In the genomic region with DNA sequence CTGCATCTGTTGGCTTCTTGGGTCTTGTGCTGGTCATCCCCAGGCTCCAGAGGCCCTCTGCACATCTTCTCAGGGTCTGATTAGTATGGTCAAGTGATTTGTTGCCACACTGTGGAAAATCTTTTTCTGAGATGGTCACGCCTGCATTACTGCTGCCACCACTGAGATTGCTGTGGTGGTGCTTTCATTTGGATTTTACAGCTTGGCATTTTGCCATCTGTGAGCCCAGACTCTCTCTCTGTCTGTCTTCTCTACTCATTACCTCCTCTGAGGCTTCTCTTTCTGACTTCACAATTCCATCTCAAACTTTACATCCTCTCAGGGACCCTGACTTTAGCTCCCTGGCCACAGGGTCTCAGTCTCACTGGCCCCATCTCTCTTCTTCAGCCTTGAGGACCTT, we compare ENCODE assay signal across 26 cellular contexts.
"Had no signal": no experiment of that assay in that cellular context is flagged by ENCODE, and none has a peak within 500 bp of the region (broad histone marks: within the 10 kb centered on the region; RNA-seq: fewer than 3 reads in every experiment).

No MANE protein-coding gene starts in this region.

- H3K27ac ChIP-seq: breast epithelium, coronary artery, Peyer's patch, RWPE1, SJCRH30, WERI-Rb-1 had no signal

- H3K4me1 ChIP-seq: breast epithelium, SJCRH30 had no signal

- H3K36me3 ChIP-seq: breast epithelium, Peyer's patch, SJCRH30, WERI-Rb-1 had no signal

- DNase-seq: activated CD4-positive, alpha-beta memory T cell treated with anti-CD3 and anti-CD28 coated beads, Interleukin-2, amount 10 ng/mL, durations not matched to agents 7 days and 5 days; activated CD4-positive, alpha-beta T cell treated with anti-CD3 and anti-CD28 coated beads for 36 hours; activated CD4-positive, alpha-beta T cell treated with anti-CD3 and anti-CD28 coated beads, Interleukin-2, amount 50 U/mL, for 1 hour; activated CD8-positive, alpha-beta memory T cell treated with anti-CD3 and anti-CD28 coated beads, Interleukin-2, amount 50 U/mL, for 4 hours; activated gamma-delta T cell treated with Interleukin-2 at 50 U/mL for 16 hours; activated naive CD4-positive, alpha-beta T cell treated with anti-CD3 and anti-CD28 coated beads, Interleukin-2, amount 50 U/mL, for 16 hours; activated naive CD8-positive, alpha-beta T cell treated with anti-CD3 and anti-CD28 coated beads, Interleukin-2, amount 10 ng/mL, durations not matched to agents 7 days and 5 days; activated T-cell treated with anti-CD3 and anti-CD28 coated beads, Interleukin-2, amount 50 U/mL, for 72 hours; aorta; caudate nucleus; Karpas-422; NCI-H1417; NCI-H1930; NCI-H446; NCI-H524; NCI-H748 treated with DMSO at 0.1 percent for 48 hours; NK-92 treated with Interleukin-12 subunit alpha and Interleukin-12 subunit beta, amount 100 ng/mL, for 24 hours; Peyer's patch; Right ventricle myocardium superior; SJCRH30; SK-N-SH; T-helper 1 cell; WERI-Rb-1 had no signal

- H3K4me2 ChIP-seq: SK-N-SH had no signal

- H3K4me3 ChIP-seq: breast epithelium, coronary artery, Peyer's patch, SJCRH30 had no signal

- ATAC-seq: activated CD4-positive, alpha-beta T cell treated with anti-CD3 and anti-CD28 coated beads for 36 hours; activated T-cell treated with anti-CD3 and anti-CD28 coated beads, Interleukin-2, amount 50 U/mL, for 72 hours had no signal

- H3K9ac ChIP-seq: SK-N-SH had no signal

- H3K27me3 ChIP-seq: breast epithelium, Peyer's patch, SJCRH30 had no signal

- H3K9me3 ChIP-seq: breast epithelium, Peyer's patch, SJCRH30, SK-N-SH had no signal
